ENCODE assay signal across 9 cellular contexts in the genomic region with DNA sequence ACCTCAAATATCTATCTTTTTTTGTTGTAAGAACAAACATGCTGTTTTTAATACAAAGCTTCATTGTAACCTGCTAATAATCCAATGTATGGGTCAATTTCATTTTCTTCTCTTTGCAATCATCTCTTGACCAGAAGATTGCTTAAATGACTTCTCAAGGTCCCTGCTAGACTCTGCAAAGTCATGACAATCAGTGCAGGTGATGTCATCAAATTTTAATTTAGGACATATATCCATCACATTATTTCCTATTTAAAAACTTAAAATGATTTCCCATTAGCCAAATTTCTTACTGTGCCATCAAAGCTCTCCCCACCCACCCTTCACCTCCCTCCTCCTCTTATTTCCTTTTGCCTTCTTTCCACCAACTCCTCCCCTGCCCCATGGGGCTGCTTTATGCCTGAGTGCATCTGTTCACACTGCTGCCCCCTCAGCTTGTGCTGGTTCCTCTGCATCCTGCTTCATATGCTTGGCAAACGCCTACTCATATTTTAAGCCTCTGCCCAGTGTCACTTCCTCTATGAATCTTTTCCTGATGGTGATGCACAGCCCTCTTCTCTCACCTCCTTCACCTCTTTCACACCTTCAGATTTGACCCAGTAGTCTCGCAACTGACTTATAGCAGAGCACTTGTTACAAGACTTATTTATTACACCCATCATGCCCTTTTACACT. TPM values are rescaled to one million over a fixed set of nuclear protein-coding genes. Genes with fewer than 3 reads are reported as not detected.
DNase-seq lines count a peak whose midpoint lies in the region; ATAC-seq, FAIRE-seq and TF ChIP-seq lines count a peak whose summit lies in the region.
"Had no signal": no experiment of that assay in that cellular context is flagged by ENCODE, and none has a peak within 500 bp of the region (broad histone marks: within the 10 kb centered on the region; RNA-seq: fewer than 3 reads in every experiment).

No MANE protein-coding gene starts in this region.

- no peak for DNase-seq in CD4-positive, CD25-positive, alpha-beta regulatory T cell
- DNase-seq in activated T-helper 1 cell treated with anti-CD3 and anti-CD28 coated beads, Interleukin-12 subunit alpha, Interleukin-12 subunit beta, Interleukin-2, Interleukin-4 antibody, amounts not matched to agents 30 ng/mL and 10 ng/mL and 1 ng/mL, durations not matched to agents 14 hours and 24 hours and 36 hours (ENCODE audit: low spot score), result no peak
- DNase-seq in chondrocyte (ENCODE audit: low spot score), result no peak
- DNase-seq in RCC 7860 (ENCODE audit: low spot score), result no peak
- DNase-seq in inferior parietal cortex (ENCODE audit: extremely low spot score), result no peak
- no peak for DNase-seq in ascending aorta (ENCODE audit: low spot score in 2 of 2)

- no peaks in the 10 kb centered on the region for H3K36me3 Mint-ChIP-seq in CD4-positive, CD25-positive, alpha-beta regulatory T cell
- H3K36me3 Mint-ChIP-seq in activated T-helper 1 cell treated with anti-CD3 and anti-CD28 coated beads, Interleukin-12 subunit alpha, Interleukin-12 subunit beta, Interleukin-2, Interleukin-4 antibody, amounts not matched to agents 30 ng/mL and 10 ng/mL and 1 ng/mL, durations not matched to agents 14 hours and 24 hours and 36 hours (ENCODE audit: low read depth), result peaks cover 8% of the 10 kb centered on the region
- H3K36me3 Mint-ChIP-seq in chondrocyte (ENCODE audit: low read depth), result no peaks in the 10 kb centered on the region

- TF ChIP-seq CTCF in chondrocyte (IDR thresholded peaks at IDR 0.05) (no peak), ascending aorta (IDR thresholded peaks at IDR 0.05) (no peak)

- H3K9me3 Mint-ChIP-seq in CD4-positive, CD25-positive, alpha-beta regulatory T cell, result no peaks in the 10 kb centered on the region
- peaks cover 4% of the 10 kb centered on the region for H3K9me3 Mint-ChIP-seq in activated T-helper 1 cell treated with anti-CD3 and anti-CD28 coated beads, Interleukin-12 subunit alpha, Interleukin-12 subunit beta, Interleukin-2, Interleukin-4 antibody, amounts not matched to agents 30 ng/mL and 10 ng/mL and 1 ng/mL, durations not matched to agents 14 hours and 24 hours and 36 hours
- no peaks in the 10 kb centered on the region for H3K9me3 Mint-ChIP-seq in chondrocyte (ENCODE audit: low read depth)

- H3K4me1 Mint-ChIP-seq in CD4-positive, CD25-positive, alpha-beta regulatory T cell, result peaks cover 27 to 36% (median 32%) of the 10 kb centered on the region in 4 donors
- H3K4me1 Mint-ChIP-seq in activated T-helper 1 cell treated with anti-CD3 and anti-CD28 coated beads, Interleukin-12 subunit alpha, Interleukin-12 subunit beta, Interleukin-2, Interleukin-4 antibody, amounts not matched to agents 30 ng/mL and 10 ng/mL and 1 ng/mL, durations not matched to agents 14 hours and 24 hours and 36 hours (ENCODE audit: low read depth), result peaks cover 49% of the 10 kb centered on the region
- no peaks in the 10 kb centered on the region for H3K4me1 Mint-ChIP-seq in chondrocyte (ENCODE audit: low read depth)

- H3K27me3 ChIP-seq in CD4-positive, CD25-positive, alpha-beta regulatory T cell (ENCODE audit: control insufficient read depth, insufficient read depth, low read length), result no peaks in the 10 kb centered on the region
- H3K27me3 ChIP-seq in ascending aorta, result no peaks in the 10 kb centered on the region

- no peaks in the 10 kb centered on the region for H3K27me3 Mint-ChIP-seq in CD4-positive, CD25-positive, alpha-beta regulatory T cell
- H3K27me3 Mint-ChIP-seq in activated T-helper 1 cell treated with anti-CD3 and anti-CD28 coated beads, Interleukin-12 subunit alpha, Interleukin-12 subunit beta, Interleukin-2, Interleukin-4 antibody, amounts not matched to agents 30 ng/mL and 10 ng/mL and 1 ng/mL, durations not matched to agents 14 hours and 24 hours and 36 hours (ENCODE audit: insufficient read depth), result peaks cover 2% of the 10 kb centered on the region
- H3K27me3 Mint-ChIP-seq in chondrocyte (ENCODE audit: low read depth), result peaks cover 37% of the 10 kb centered on the region

- no peaks in the 10 kb centered on the region for H3K36me3 ChIP-seq in CD4-positive, CD25-positive, alpha-beta regulatory T cell (ENCODE audit: control insufficient read depth, insufficient read depth, low read length)
- no peaks in the 10 kb centered on the region for H3K36me3 ChIP-seq in ascending aorta

- TF ChIP-seq POLR2A in GM19193 (IDR thresholded peaks at IDR 0.05; ENCODE audit: extremely low read depth, insufficient read depth, insufficient read length), result peak; percentile 30

- H3K4me3 ChIP-seq in CD4-positive, CD25-positive, alpha-beta regulatory T cell (ENCODE audit: low read depth, low read length), result no peak overlapping the region
- H3K4me3 ChIP-seq in ascending aorta, result no peak overlapping the region

- H3K9me3 ChIP-seq in CD4-positive, CD25-positive, alpha-beta regulatory T cell (ENCODE audit: control insufficient read depth in 2 of 2, low read length in 2 of 2), result no peaks in the 10 kb centered on the region
- no peaks in the 10 kb centered on the region for H3K9me3 ChIP-seq in ascending aorta

- no peak overlapping the region for H3K4me3 Mint-ChIP-seq in CD4-positive, CD25-positive, alpha-beta regulatory T cell
- H3K4me3 Mint-ChIP-seq in activated T-helper 1 cell treated with anti-CD3 and anti-CD28 coated beads, Interleukin-12 subunit alpha, Interleukin-12 subunit beta, Interleukin-2, Interleukin-4 antibody, amounts not matched to agents 30 ng/mL and 10 ng/mL and 1 ng/mL, durations not matched to agents 14 hours and 24 hours and 36 hours, result peak overlapping the region; percentile 42
- no peak overlapping the region for H3K4me3 Mint-ChIP-seq in chondrocyte (ENCODE audit: unreplicated experiment)

- no peak overlapping the region for H3K27ac ChIP-seq in CD4-positive, CD25-positive, alpha-beta regulatory T cell (ENCODE audit: insufficient read depth, low read length, poor library complexity, severe bottlenecking)
- no peak overlapping the region for H3K27ac ChIP-seq in ascending aorta

- H3K4me1 ChIP-seq in CD4-positive, CD25-positive, alpha-beta regulatory T cell (ENCODE audit: control insufficient read depth, insufficient read depth, low read length, poor library complexity, severe bottlenecking), result peaks cover 36% of the 10 kb centered on the region
- H3K4me1 ChIP-seq in ascending aorta, result no peaks in the 10 kb centered on the region

- H3K27ac Mint-ChIP-seq in CD4-positive, CD25-positive, alpha-beta regulatory T cell, result peak overlapping the region in 2 of 3 donors; percentile 33 to 38
- peak overlapping the region; percentile 91 for H3K27ac Mint-ChIP-seq in activated T-helper 1 cell treated with anti-CD3 and anti-CD28 coated beads, Interleukin-12 subunit alpha, Interleukin-12 subunit beta, Interleukin-2, Interleukin-4 antibody, amounts not matched to agents 30 ng/mL and 10 ng/mL and 1 ng/mL, durations not matched to agents 14 hours and 24 hours and 36 hours
- H3K27ac Mint-ChIP-seq in chondrocyte (ENCODE audit: unreplicated experiment), result no peak overlapping the region

- intact Hi-C loops in activated T-helper 1 cell treated with anti-CD3 and anti-CD28 coated beads, Interleukin-12 subunit alpha, Interleukin-12 subunit beta, Interleukin-2, Interleukin-4 antibody, amounts not matched to agents 30 ng/mL and 10 ng/mL and 1 ng/mL, durations not matched to agents 14 hours and 24 hours and 36 hours (cut with micrococcal nuclease), result loop anchor here (1.0 to 10.0 kb wide), 6 partner anchors 14 to 991 kb away; a partner anchor contains a TSS
- intact Hi-C loops in ascending aorta (cut with DNase I), result no loop called here

- peak in 1 of 2 donors; percentile 48 for ATAC-seq in CD4-positive, CD25-positive, alpha-beta regulatory T cell (ENCODE audit: low read depth in 2 of 2)
- peak; percentile 39 for ATAC-seq in HG03342 (IDR thresholded peaks at IDR 0.05; ENCODE audit: unreplicated experiment)

- no peak for FAIRE-seq in RCC 7860 (lab: Jason Lieb, UNC)
- FAIRE-seq: islet of Langerhans had no signal

RNA-seq across cellular contexts. Expression of a gene that starts 20.3 kb away (rescaled TPM):
- total RNA-seq in CD4-positive, CD25-positive, alpha-beta regulatory T cell, result 10.1 TPM
- 1 to 10 TPM; 2.2 to 8.7 (median 5.1) TPM for polyA plus RNA-seq in CD4-positive, CD25-positive, alpha-beta regulatory T cell
- total RNA-seq in activated T-helper 1 cell treated with anti-CD3 and anti-CD28 coated beads, Interleukin-12 subunit alpha, Interleukin-12 subunit beta, Interleukin-2, Interleukin-4 antibody, amounts not matched to agents 30 ng/mL and 10 ng/mL and 1 ng/mL, durations not matched to agents 14 hours and 24 hours and 36 hours, result 3.2 TPM in 2 replicates
- total RNA-seq in chondrocyte (0.15 TPM in 1 of 3 replicates, not detected in the others), ascending aorta (1.5 TPM)
